In the genomic region with DNA sequence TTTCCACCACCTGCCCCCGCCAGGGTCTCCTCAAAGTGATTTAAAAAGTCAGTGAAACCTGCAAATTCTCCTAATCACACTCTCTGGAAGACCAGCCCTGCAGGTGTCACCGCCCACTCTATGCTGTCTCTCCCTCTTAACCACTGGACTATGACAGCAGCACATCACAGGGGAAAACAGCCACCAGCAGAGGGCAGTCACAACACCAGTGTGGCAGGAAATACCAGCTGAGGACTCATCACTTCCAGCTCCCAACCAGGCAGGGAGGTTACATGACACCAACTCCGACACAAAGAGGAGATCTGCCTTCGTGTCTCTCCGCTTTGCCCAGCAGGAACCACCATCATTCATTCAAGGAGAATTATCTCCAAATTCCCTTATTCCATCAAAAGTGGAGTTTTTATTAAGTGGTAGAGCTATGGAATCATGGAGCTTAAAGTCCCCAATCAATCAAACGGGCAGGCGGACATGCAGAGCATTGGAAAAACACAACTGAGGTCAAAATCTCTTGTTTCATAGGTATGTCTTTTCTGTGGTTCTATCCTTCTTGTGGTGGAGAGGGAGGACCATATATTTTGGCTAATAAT, we compare ENCODE assay signal across 8 cellular contexts.
DNase-seq lines count a peak whose midpoint lies in the region; ATAC-seq and TF ChIP-seq lines count a peak whose summit lies in the region.

No MANE protein-coding gene starts in this region.

- peak; percentile 71 for TF ChIP-seq CTCF in AG10803 (conservative IDR thresholded peaks at IDR 0.05; ENCODE audit: low read length)

- peaks cover 0 to 29% (median 4%) of the 10 kb centered on the region in 4 donors for H3K4me1 Mint-ChIP-seq in naive thymus-derived CD8-positive, alpha-beta T cell

- H3K36me3 Mint-ChIP-seq in naive thymus-derived CD8-positive, alpha-beta T cell = no peaks in the 10 kb centered on the region

- POLR2A ChIA-PET in naive thymus-derived CD8-positive, alpha-beta T cell (lab: Charles Lee) = no interaction called here

- ATAC-seq in GM19324 (IDR thresholded peaks at IDR 0.05; ENCODE audit: low FRiP score, unreplicated experiment) = peak; percentile 74
- ATAC-seq in HG03565 (IDR thresholded peaks at IDR 0.05; ENCODE audit: unreplicated experiment) = peak; percentile 80
- ATAC-seq in esophagus mucosa = peak; percentile 96
- peak; percentile 70 to 82 for ATAC-seq in naive thymus-derived CD8-positive, alpha-beta T cell

- DNase-seq in AG10803 (ENCODE audit: low read depth) = peak; percentile 70
- DNase-seq in NOMO-1 (lab: John Stamatoyannopoulos, UW; ENCODE audit: unreplicated experiment in 2 of 2) = peak; percentile 53 to 60
- DNase-seq in activated CD8-positive, alpha-beta memory T cell treated with anti-CD3 and anti-CD28 coated beads, Interleukin-2, amount 50 U/mL, for 24 hours (ENCODE audit: extremely low read depth) = peak; percentile 63
- DNase-seq in naive thymus-derived CD8-positive, alpha-beta T cell = peak in 9 of 10 donors; percentile 5 to 75 (median 39)
- peak; percentile 56 to 81 for DNase-seq in stimulated activated CD8-positive, alpha-beta memory T cell treated with anti-CD3 and anti-CD28 coated beads, Interleukin-7, amount 100 ng/mL, for 48 hours (ENCODE audit: extremely low read depth in 1 of 2, low read depth in 1 of 2)

- H3K4me3 Mint-ChIP-seq in naive thymus-derived CD8-positive, alpha-beta T cell = peak overlapping the region in 1 of 10 donors; percentile 50

- peak overlapping the region in 2 of 10 donors; percentile 3 to 56 for H3K27ac Mint-ChIP-seq in naive thymus-derived CD8-positive, alpha-beta T cell

- H3K4me3 ChIP-seq in AG10803 (ENCODE audit: low read length) = no peak overlapping the region

- H3K9me3 Mint-ChIP-seq in naive thymus-derived CD8-positive, alpha-beta T cell = no peaks in the 10 kb centered on the region

- H3K27me3 Mint-ChIP-seq in naive thymus-derived CD8-positive, alpha-beta T cell = peaks cover 0 to 4% (median 3%) of the 10 kb centered on the region in 5 donors
